Comparison of ENCODE assay signal across 25 cellular contexts in genomic region chr2:84187258-84187657, GRCh38.
"Had no signal": no experiment of that assay in that cellular context is flagged by ENCODE, and none has a peak within 500 bp of the region (broad histone marks: within the 10 kb centered on the region; RNA-seq: fewer than 3 reads in every experiment).

No MANE protein-coding gene starts in this region.

- H3K4me3 ChIP-seq: left ventricle myocardium inferior, lung, mucosa of descending colon, ovary, prostate gland, skin epidermis, stomach, testis, thyroid gland, transverse colon, upper lobe of left lung, vagina had no signal

- H3K36me3 ChIP-seq: left ventricle myocardium inferior, ovary, prostate gland, stomach, thyroid gland, transverse colon, upper lobe of left lung, vagina had no signal

- H3K27me3 ChIP-seq: ovary, stomach, testis, thyroid gland, transverse colon, upper lobe of left lung, vagina had no signal

- H3K27ac ChIP-seq: left ventricle myocardium inferior, ovary, prostate gland, skin epidermis, stomach, testis, thyroid gland, transverse colon, upper lobe of left lung, vagina had no signal

- H3K27me3 Mint-ChIP-seq: stimulated activated naive B cell treated with anti-CD40 and anti-IgM and Interleukin-4, amounts not matched to agents 10 μg/mL and 1 μg/mL and 100 μg/mL, for 72 hours had no signal

- H3K4me3 Mint-ChIP-seq: naive thymus-derived CD4-positive, alpha-beta T cell; natural killer cell treated with Interleukin-12 subunit alpha and Interleukin-12 subunit beta and Interleukin-15 and Interleukin-18, amount 100 ng/mL, for 72 hours; stimulated activated naive B cell treated with anti-CD40 and anti-IgM and Interleukin-4, amounts not matched to agents 10 μg/mL and 1 μg/mL and 100 μg/mL, for 72 hours had no signal

- ATAC-seq: mucosa of descending colon; naive thymus-derived CD4-positive, alpha-beta T cell; natural killer cell treated with Interleukin-12 subunit alpha and Interleukin-12 subunit beta and Interleukin-15 and Interleukin-18, amount 100 ng/mL, for 72 hours; right cardiac atrium; sciatic nerve; stimulated activated naive B cell treated with anti-CD40 and anti-IgM and Interleukin-4, amounts not matched to agents 10 μg/mL and 1 μg/mL and 100 μg/mL, for 72 hours; stimulated activated naive CD8-positive, alpha-beta T cell treated with anti-CD3 and anti-CD28 coated beads, Interleukin-15, Interleukin-2, amounts not matched to agents 100 U/mL and 50 U/mL, for 24 hours had no signal

- H3K27ac Mint-ChIP-seq: naive thymus-derived CD4-positive, alpha-beta T cell; natural killer cell treated with Interleukin-12 subunit alpha and Interleukin-12 subunit beta and Interleukin-15 and Interleukin-18, amount 100 ng/mL, for 72 hours; stimulated activated naive B cell treated with anti-CD40 and anti-IgM and Interleukin-4, amounts not matched to agents 10 μg/mL and 1 μg/mL and 100 μg/mL, for 72 hours had no signal

- H3K9me3 ChIP-seq: left ventricle myocardium inferior, mucosa of descending colon, ovary, prostate gland, stomach, testis, thyroid gland, transverse colon, upper lobe of left lung, vagina had no signal

- DNase-seq: islet precursor cell; left ventricle myocardium inferior; midbrain; mucosa of descending colon; naive thymus-derived CD4-positive, alpha-beta T cell; ovary; retina; right cardiac atrium; stimulated activated CD4-positive, alpha-beta T cell treated with anti-CD3 and anti-CD28 coated beads, Interleukin-12 subunit alpha, Interleukin-12 subunit beta, amount 100 ng/mL, for 4 hours; stimulated activated CD4-positive, alpha-beta T cell treated with anti-CD3 and anti-CD28 coated beads, Interleukin-15, amount 100 ng/mL, for 24 hours; stimulated activated CD4-positive, alpha-beta T cell treated with anti-CD3 and anti-CD28 coated beads, Interleukin-2, amount 100 ng/mL, for 24 hours; stimulated activated CD4-positive, alpha-beta T cell treated with anti-CD3 and anti-CD28 coated beads, Interleukin-4, amount 100 ng/mL, for 1 hour; stimulated activated naive B cell treated with anti-CD40 and anti-IgM and Interleukin-4, amounts not matched to agents 10 μg/mL and 1 μg/mL and 100 μg/mL, for 72 hours; stimulated activated naive CD8-positive, alpha-beta T cell treated with anti-CD3 and anti-CD28 coated beads, Interleukin-15, Interleukin-2, amounts not matched to agents 100 U/mL and 50 U/mL, for 24 hours; stomach; testis; thyroid gland; transverse colon; upper lobe of left lung had no signal

- H3K9me3 Mint-ChIP-seq: natural killer cell treated with Interleukin-12 subunit alpha and Interleukin-12 subunit beta and Interleukin-15 and Interleukin-18, amount 100 ng/mL, for 72 hours had no signal

- H3K36me3 Mint-ChIP-seq: naive thymus-derived CD4-positive, alpha-beta T cell; natural killer cell treated with Interleukin-12 subunit alpha and Interleukin-12 subunit beta and Interleukin-15 and Interleukin-18, amount 100 ng/mL, for 72 hours; stimulated activated naive B cell treated with anti-CD40 and anti-IgM and Interleukin-4, amounts not matched to agents 10 μg/mL and 1 μg/mL and 100 μg/mL, for 72 hours had no signal

- H3K4me1 Mint-ChIP-seq: naive thymus-derived CD4-positive, alpha-beta T cell; stimulated activated naive B cell treated with anti-CD40 and anti-IgM and Interleukin-4, amounts not matched to agents 10 μg/mL and 1 μg/mL and 100 μg/mL, for 72 hours had no signal

- H3K4me1 ChIP-seq: left ventricle myocardium inferior, prostate gland, stomach, testis, thyroid gland, transverse colon, upper lobe of left lung, vagina had no signal
